In the genomic region with DNA sequence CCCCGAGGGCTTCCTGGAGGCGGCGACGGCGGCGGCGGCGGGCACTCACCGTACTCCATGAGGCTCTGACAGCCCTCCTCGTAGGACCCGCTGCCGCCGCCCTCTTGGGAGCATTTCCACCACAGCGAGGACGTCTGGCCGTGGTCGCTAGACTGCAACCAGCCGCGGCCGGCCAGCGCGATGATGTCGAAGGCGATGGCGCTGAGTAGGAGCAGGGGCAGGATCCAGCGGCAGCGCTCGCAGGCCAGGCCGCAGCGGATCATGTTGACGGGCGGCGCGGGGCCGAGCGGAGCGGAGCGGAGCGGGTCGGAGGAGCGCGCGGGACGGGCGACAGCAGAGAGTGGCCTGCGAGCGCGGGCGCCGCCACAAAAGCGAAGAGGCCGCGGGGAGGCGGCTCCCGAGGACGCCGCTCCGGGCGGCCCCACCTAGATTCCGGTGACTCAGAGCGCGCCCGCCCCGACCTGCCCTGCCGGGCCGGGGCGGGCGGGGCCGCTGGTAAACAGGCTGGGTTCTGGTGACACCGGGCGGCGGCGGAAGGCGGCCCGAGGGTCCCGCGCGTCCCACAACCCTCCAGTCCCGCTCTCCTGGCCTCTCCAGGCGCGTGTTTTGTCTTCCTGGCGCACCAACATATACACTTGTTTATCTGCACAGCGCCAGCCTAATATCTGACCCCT, we compare ENCODE assay signal across 8 cellular contexts. TPM values are rescaled to one million over a fixed set of nuclear protein-coding genes. Genes with fewer than 3 reads are reported as not detected.
DNase-seq lines count a peak whose midpoint lies in the region; TF ChIP-seq lines count a peak whose summit lies in the region.

Gene PERP (minus strand): TSS at position 342 of the 674 bp plus-strand sequence. CDS start 79 bp downstream, at position 263.

- no peak within 1 kb of the TSS for H3K4ac ChIP-seq in H9 (ENCODE audit: low read depth, low read length)
- peak within 1 kb of the TSS; percentile 15 to 75 for H3K4ac ChIP-seq in mesenchymal stem cell (ENCODE audit: low read depth in 1 of 2, low read length in 2 of 2)

- H3K27ac ChIP-seq in H9 (ENCODE audit: insufficient read length, low read depth, low read length) (peak within 1 kb of the TSS; percentile 20), mesenchymal stem cell (ENCODE audit: low read length, poor library complexity, severe bottlenecking) (peak within 1 kb of the TSS; percentile 46)
- H3K27ac ChIP-seq in effector memory CD4-positive, alpha-beta T cell (ENCODE audit: insufficient read depth, low read length, poor library complexity, severe bottlenecking), result peak within 1 kb of the TSS; percentile 44

- H3K9me3 Mint-ChIP-seq in H9, result no peaks in the 10 kb centered on the region; a peak in 1 of 5 replicates

- peaks cover 16% of the 10 kb centered on the region for H3K23me2 ChIP-seq in H9 (ENCODE audit: insufficient read length, low read depth, low read length, poor library complexity, severe bottlenecking)

- peaks cover 0 to 8% (median 0%) of the 10 kb centered on the region in 3 experiments; a peak in 2 of 7 replicates for H3K36me3 Mint-ChIP-seq in H9 (ENCODE audit: insufficient read depth in 1 of 3, low read depth in 3 of 3)

- peak within 1 kb of the TSS; percentile 63 for H3K4me3 ChIP-seq in effector memory CD4-positive, alpha-beta T cell (ENCODE audit: insufficient read depth, low read depth, low read length, poor library complexity, severe bottlenecking)
- H3K4me3 ChIP-seq in mesenchymal stem cell (ENCODE audit: insufficient read depth in 1 of 2, low read depth in 1 of 2, low read length in 2 of 2), result peak within 1 kb of the TSS; percentile 83 to 97

- DNase-seq in ELR (ENCODE audit: low read depth) (peak; percentile 80), H9 (peak; percentile 47), NCI-H2107 (lab: John Stamatoyannopoulos, UW) (peak; percentile 35), mesenchymal stem cell (peak; percentile 53), OCI-M2 (lab: John Stamatoyannopoulos, UW; ENCODE audit: unreplicated experiment) (no peak)
- DNase-seq in activated CD8-positive, alpha-beta memory T cell treated with anti-CD3 and anti-CD28 coated beads for 1 hour (ENCODE audit: extremely low read depth in 1 of 2, low read depth in 1 of 2), result peak; percentile 41 to 65
- peak; percentile 57 to 60 (median 58) for DNase-seq in effector memory CD4-positive, alpha-beta T cell
- DNase-seq in stimulated activated CD8-positive, alpha-beta memory T cell treated with anti-CD3 and anti-CD28 coated beads, Interleukin-12 subunit alpha, Interleukin-12 subunit beta, amount 100 ng/mL, for 24 hours (ENCODE audit: extremely low read depth), result peak; percentile 42

- H2BK5ac ChIP-seq in H9 (ENCODE audit: insufficient read length, low read length), result no peak within 1 kb of the TSS
- H2BK5ac ChIP-seq in mesenchymal stem cell (ENCODE audit: low read depth, low read length, poor library complexity, severe bottlenecking), result peak within 1 kb of the TSS; percentile 83

- no peak within 1 kb of the TSS for H3K18ac ChIP-seq in H9 (ENCODE audit: insufficient read length, low read depth, low read length)
- peak within 1 kb of the TSS; percentile 88 to 97 for H3K18ac ChIP-seq in mesenchymal stem cell (ENCODE audit: low read depth in 1 of 2, low read length in 2 of 2)

- peaks cover 4% of the 10 kb centered on the region; the same call in 1 of the 2 replicates for H3K79me2 ChIP-seq in H9 (ENCODE audit: insufficient read depth, low read length)

- peaks cover 22 to 32% of the 10 kb centered on the region in 2 experiments for H3K4me1 Mint-ChIP-seq in H9

- H3K9me3 ChIP-seq in H9 (ENCODE audit: control insufficient read depth, low read depth, low read length) (no peaks in the 10 kb centered on the region), mesenchymal stem cell (ENCODE audit: control insufficient read depth, low read length) (no peaks in the 10 kb centered on the region)
- no peaks in the 10 kb centered on the region for H3K9me3 ChIP-seq in effector memory CD4-positive, alpha-beta T cell (ENCODE audit: control insufficient read depth, low read length)

- peak within 1 kb of the TSS; percentile 92 to 95 for H3K4me3 Mint-ChIP-seq in H9

- H3K4me2 ChIP-seq in H9 (ENCODE audit: insufficient read depth, insufficient read length, low read length) (peak within 1 kb of the TSS; percentile 98), mesenchymal stem cell (ENCODE audit: low read length, poor library complexity, severe bottlenecking) (peak within 1 kb of the TSS; percentile 90)

- H2BK15ac ChIP-seq in H9 (ENCODE audit: low read depth, low read length) (no peak within 1 kb of the TSS), mesenchymal stem cell (ENCODE audit: low read depth, poor library complexity, severe bottlenecking) (no peak within 1 kb of the TSS)

- H2BK12ac ChIP-seq in H9 (ENCODE audit: insufficient read length, low read depth, low read length) (no peak within 1 kb of the TSS), mesenchymal stem cell (ENCODE audit: low read length in 2 of 2) (peak within 1 kb of the TSS in 1 of 2 experiments; percentile 72)

- H2AK5ac ChIP-seq in H9 (ENCODE audit: insufficient read length, low read length), result no peak within 1 kb of the TSS
- H2AK5ac ChIP-seq in mesenchymal stem cell (ENCODE audit: low read length, severe bottlenecking), result no peak within 1 kb of the TSS

- H3K79me1 ChIP-seq in H9 (ENCODE audit: insufficient read depth, low read depth, low read length, poor library complexity, severe bottlenecking) (no peaks in the 10 kb centered on the region), mesenchymal stem cell (replicated peaks; ENCODE audit: low read length, poor library complexity, severe bottlenecking) (no peaks in the 10 kb centered on the region)

- no peak within 1 kb of the TSS for H3K23ac ChIP-seq in H9 (ENCODE audit: insufficient read length, low read depth, low read length)
- peak within 1 kb of the TSS in 1 of 2 experiments; percentile 97 for H3K23ac ChIP-seq in mesenchymal stem cell (ENCODE audit: low read length in 2 of 2)

- H3K27me3 Mint-ChIP-seq in H9 (ENCODE audit: low read depth), result peaks cover 14% of the 10 kb centered on the region

- H4K8ac ChIP-seq in H9 (replicated peaks; ENCODE audit: insufficient read length, low read depth, low read length) (no peak within 1 kb of the TSS), mesenchymal stem cell (ENCODE audit: low read length) (peak within 1 kb of the TSS; percentile 83)

- no CpG with 5 or more reads among the region's 83 CpGs for WGBS in H9 (ENCODE audit: extremely low coverage, insufficient read length, low lambda C conversion rate)
- under 1% methylated on average over 50 of the region's 83 CpGs for WGBS in mesenchymal stem cell

- H2BK120ac ChIP-seq in H9 (ENCODE audit: low read depth, low read length, poor library complexity, severe bottlenecking), result no peak within 1 kb of the TSS
- H2BK120ac ChIP-seq in mesenchymal stem cell (ENCODE audit: low read depth, low read length), result peak within 1 kb of the TSS; percentile 11

- H3K27me3 ChIP-seq in H9 (ENCODE audit: insufficient read depth, low read length) (peaks cover 2% of the 10 kb centered on the region; the same call in 1 of the 2 replicates), mesenchymal stem cell (ENCODE audit: control insufficient read depth in 1 of 2, insufficient read depth in 1 of 2, low read length in 2 of 2) (peaks cover 0 to 5% of the 10 kb centered on the region in 2 experiments)
- H3K27me3 ChIP-seq in effector memory CD4-positive, alpha-beta T cell (replicated peaks; ENCODE audit: control insufficient read depth, insufficient read depth, low read length, poor library complexity, severe bottlenecking), result no peaks in the 10 kb centered on the region

- no peak within 1 kb of the TSS for H4K5ac ChIP-seq in H9 (ENCODE audit: insufficient read length, low read depth, low read length)

- H4K91ac ChIP-seq in H9 (ENCODE audit: insufficient read length, low read depth, low read length) (no peak within 1 kb of the TSS), mesenchymal stem cell (ENCODE audit: low read length) (peak within 1 kb of the TSS; percentile 84)

- H2BK20ac ChIP-seq in H9 (ENCODE audit: low read depth, low read length, poor library complexity, severe bottlenecking), result no peak within 1 kb of the TSS

- peaks cover 2% of the 10 kb centered on the region; the same call in 1 of the 2 replicates for H3K4me1 ChIP-seq in H9 (ENCODE audit: insufficient read depth, low read length)
- peaks cover 20% of the 10 kb centered on the region for H3K4me1 ChIP-seq in effector memory CD4-positive, alpha-beta T cell (ENCODE audit: control insufficient read depth, insufficient read depth, low read length, poor library complexity, severe bottlenecking)
- peaks cover 5% of the 10 kb centered on the region for H3K4me1 ChIP-seq in mesenchymal stem cell (ENCODE audit: control insufficient read depth, insufficient read depth, low read depth, low read length)

- H3T11ph ChIP-seq in H9 (ENCODE audit: low read length), result no peak within 1 kb of the TSS

- H4K20me1 ChIP-seq in H9 (ENCODE audit: control insufficient read depth, insufficient read depth, insufficient read length), result no peaks in the 10 kb centered on the region

- H3K9ac ChIP-seq in H9 (ENCODE audit: extremely low read depth, insufficient read length, low read length), result peak within 1 kb of the TSS; percentile 45
- peak within 1 kb of the TSS; percentile 91 for H3K9ac ChIP-seq in mesenchymal stem cell (ENCODE audit: low read length)

- H3K56ac ChIP-seq in H9 (ENCODE audit: insufficient read length, low read depth, low read length), result no peak within 1 kb of the TSS

- H3K14ac ChIP-seq in H9 (ENCODE audit: insufficient read depth, low read length) (peak within 1 kb of the TSS; percentile 55), mesenchymal stem cell (ENCODE audit: low read length in 2 of 2) (peak within 1 kb of the TSS in 1 of 2 experiments; percentile 96)

- no peaks in the 10 kb centered on the region for H3K36me3 ChIP-seq in effector memory CD4-positive, alpha-beta T cell (ENCODE audit: control insufficient read depth, insufficient read depth, low read length)
- H3K36me3 ChIP-seq in mesenchymal stem cell (ENCODE audit: control insufficient read depth in 1 of 2, insufficient read depth in 2 of 2, low read depth in 1 of 2, low read length in 2 of 2), result no peaks in the 10 kb centered on the region

- no peak for TF ChIP-seq CTCF in H9 (conservative IDR thresholded peaks at IDR 0.05)

- H2AFZ ChIP-seq in H9 (ENCODE audit: low read length) (peak within 1 kb of the TSS; percentile 58), mesenchymal stem cell (ENCODE audit: low read depth, low read length) (peak within 1 kb of the TSS; percentile 95)

- H3K27ac Mint-ChIP-seq in H9, result peak within 1 kb of the TSS; percentile 83 to 96 (median 96)

RNA-seq across cellular contexts. Expression of gene PERP, which starts in this region (rescaled TPM):
- total RNA-seq in H9 (2021), result 28.7 and 28.9 TPM in 2 replicates
- 54.7 TPM for polyA plus RNA-seq in mesenchymal stem cell (2013, experiment 1 of 2)
- polyA plus RNA-seq in mesenchymal stem cell (2013, experiment 2 of 2), result 58.3 TPM
